Comparison of ENCODE assay signal across 8 cellular contexts in genomic region chr12:120944645-120945217, GRCh38. TPM values are rescaled to one million over a fixed set of nuclear protein-coding genes. Genes with fewer than 3 reads are reported as not detected.
A peak's percentile ranks its signal among the peaks of the same experiment; 100 is the strongest.
DNase-seq lines count a peak whose midpoint lies in the region; ATAC-seq, FAIRE-seq and TF ChIP-seq lines count a peak whose summit lies in the region.

No MANE protein-coding gene starts in this region.

- no peaks in the 10 kb centered on the region for H3K27me3 ChIP-seq in bronchial epithelial cell (ENCODE audit: control insufficient read depth, insufficient read depth, low read length)
- no peaks in the 10 kb centered on the region for H3K27me3 ChIP-seq in HepG2 (ENCODE audit: control insufficient read depth in 1 of 2, insufficient read depth in 2 of 2, low read length in 2 of 2)

- no TSS peak for BruUV-seq in HepG2 (replicated peaks; lab: Mats Ljungman, UMichigan)

- H3K4me1 Mint-ChIP-seq in WTC11, result peaks cover 3% of the 10 kb centered on the region

- H2AFZ ChIP-seq in HepG2 (ENCODE audit: low read length), result peak overlapping the region; percentile 22

- no peak for TF ChIP-seq POLR2A in HepG2 (IDR thresholded peaks at IDR 0.05; ENCODE audit: insufficient read depth in 1 of 2, low read depth in 2 of 2, low read length in 2 of 2)

- H4K20me1 ChIP-seq in HepG2 (ENCODE audit: insufficient read depth, low read length), result 0 out of 2 replicates have a peak, but pooled peaks cover 3% of the 10 kb centered on the region

- TF ChIP-seq CTCF in LNCAP (IDR thresholded peaks at IDR 0.05) (peak; percentile 65), WTC11 (IDR thresholded peaks at IDR 0.05) (peak; percentile 73), bronchial epithelial cell (IDR thresholded peaks at IDR 0.05; ENCODE audit: insufficient read depth, low read length, severe bottlenecking) (peak; percentile 71), HepG2 (CRISPR knock-in tag; IDR thresholded peaks at IDR 0.05) (peak; percentile 68)

- H3K4me3 ChIP-seq in bronchial epithelial cell (ENCODE audit: low read depth, low read length) (no peak overlapping the region), HepG2 (replicated peaks in 1 of 3; ENCODE audit: insufficient read depth in 1 of 3, low read depth in 2 of 3, low read length in 3 of 3) (peak overlapping the region in 2 of 3 experiments; percentile 13 to 33; a peak in 2 of 6 replicates)

- H3K4me3 Mint-ChIP-seq in WTC11, result no peak overlapping the region

- DNase-seq in ELF-1 (ENCODE audit: low read depth, low spot score) (peak; percentile 81), WTC11 (ENCODE audit: low spot score) (peak; percentile 81), bronchial epithelial cell (ENCODE audit: low read depth) (peak; percentile 35), HepG2 (ENCODE audit: low spot score) (no peak)
- DNase-seq in stimulated activated CD8-positive, alpha-beta memory T cell treated with anti-CD3 and anti-CD28 coated beads, Interleukin-15, amount 100 ng/mL, for 48 hours (ENCODE audit: low read depth in 2 of 2), result peak; percentile 38 to 48

- peaks cover 51% of the 10 kb centered on the region for H3K4me1 ChIP-seq in HepG2 (ENCODE audit: insufficient read depth, low read length)

- TF ChIP-seq RAD21 in HepG2 (CRISPR knock-in tag; IDR thresholded peaks at IDR 0.05), result peak; percentile 46; the same call in 1 of the 2 replicates

- in situ Hi-C loops in HepG2 (cut with HindIII; ENCODE audit: extremely low pct_ligation_motif_present, low pct_unique_long_range_greater_than_20kb), result no loop called here

- H3K27ac Mint-ChIP-seq in WTC11, result peak overlapping the region; percentile 68

- peaks cover 3% of the 10 kb centered on the region; the same call in 1 of the 2 replicates for H3K9me3 Mint-ChIP-seq in WTC11

- 8% methylated on average over 9 of the region's 9 CpGs for WGBS in HepG2 (ENCODE audit: low lambda C conversion rate)

- intact Hi-C loops in HepG2 (cut with micrococcal nuclease; ENCODE audit: unreplicated experiment), result loop anchor here (5.0 kb wide), 1 partner anchor 37 kb away; no protein-coding TSS in a partner anchor

- FAIRE-seq in bronchial epithelial cell (lab: Jason Lieb, UNC), result no peak
- peak; percentile 34 for FAIRE-seq in HepG2 (lab: Jason Lieb, UNC)

- CTCF ChIA-PET in WTC11 (lab: Charles Lee), result interaction anchor here (0.7 to 1.2 kb wide), 15 partner anchors 16 to 295 kb away, joined by 3 to 8 read pairs (median 3); no protein-coding TSS in a partner anchor
- CTCF ChIA-PET in HepG2 (lab: Yijun Ruan, JAX; ENCODE audit: low intra/inter-chr PET ratio, low total read pairs), result interaction anchor here (1.1 to 1.7 kb wide), 3 partner anchors 27 to 361 kb away, joined by 3 to 12 read pairs (median 6); no protein-coding TSS in a partner anchor

- TF ChIP-seq EP300 in HepG2 (IDR thresholded peaks at IDR 0.05; ENCODE audit: low read depth in 2 of 2, low read length in 2 of 2), result no peak
- TF ChIP-seq EP300 in HepG2 (CRISPR knock-in tag; IDR thresholded peaks at IDR 0.05; ENCODE audit: borderline replicate concordance), result no peak

- peak overlapping the region; percentile 65 for H3K4me2 ChIP-seq in HepG2 (ENCODE audit: low read depth, low read length)

- no peaks in the 10 kb centered on the region for H3K9me3 ChIP-seq in HepG2 (ENCODE audit: low read length)

- H3K36me3 Mint-ChIP-seq in WTC11, result no peaks in the 10 kb centered on the region

- POLR2A ChIA-PET in WTC11 (lab: Charles Lee), result no interaction called here
- POLR2A ChIA-PET in HepG2 (lab: Yijun Ruan, JAX), result interaction anchor here (0.7 to 1.4 kb wide), 4 partner anchors 9 to 48 kb away, joined by 3 to 4 read pairs (median 4); partner anchors contain the start of gene HNF1A

- peak; percentile 89 for ATAC-seq in WTC11
- peak; percentile 70 for ATAC-seq in HepG2
- ATAC-seq in HG03039 (IDR thresholded peaks at IDR 0.05; ENCODE audit: unreplicated experiment), result no peak
- ATAC-seq in GM19452 (IDR thresholded peaks at IDR 0.05; ENCODE audit: unreplicated experiment), result no peak

- H3K36me3 ChIP-seq in bronchial epithelial cell (ENCODE audit: control insufficient read depth, insufficient read depth, low read length) (no peaks in the 10 kb centered on the region), HepG2 (replicated peaks in 1 of 2; ENCODE audit: control insufficient read depth in 1 of 2, insufficient read depth in 2 of 2, low read length in 2 of 2) (no peaks in the 10 kb centered on the region)

- no peaks in the 10 kb centered on the region for H3K79me2 ChIP-seq in HepG2 (ENCODE audit: insufficient read depth, low read length)

- H3K27me3 Mint-ChIP-seq in WTC11 (ENCODE audit: low read depth), result no peaks in the 10 kb centered on the region

- no peak overlapping the region for H3K27ac ChIP-seq in HepG2 (ENCODE audit: extremely low read length, insufficient read depth, low read length)

- no peak overlapping the region for H3K9ac ChIP-seq in HepG2 (ENCODE audit: insufficient read depth, low read depth, low read length)

TF ChIP-seq in HepG2, 621 proteins besides CTCF, POLR2A, EP300 and RAD21 (continues in another document):
- TF ChIP-seq SMAD3 (CRISPR knock-in tag; IDR thresholded peaks at IDR 0.05) (no peak), EED (CRISPR knock-in tag; IDR thresholded peaks at IDR 0.05) (no peak), NR2F6 (IDR thresholded peaks at IDR 0.05) (peak; percentile 51; the same call in 1 of the 2 replicates), NR2F6 (CRISPR knock-in tag; IDR thresholded peaks at IDR 0.05) (no peak), CEBPG (CRISPR knock-in tag; IDR thresholded peaks at IDR 0.05) (peak; percentile 68), ZNF629 (CRISPR knock-in tag; conservative IDR thresholded peaks at IDR 0.05) (peak; percentile 35), ZNF879 (CRISPR knock-in tag; IDR thresholded peaks at IDR 0.05) (no peak), CCDC6 (CRISPR knock-in tag; IDR thresholded peaks at IDR 0.05) (no peak), TEAD3 (CRISPR knock-in tag; optimal IDR thresholded peaks at IDR 0.05; ENCODE audit: borderline replicate concordance) (peak; percentile 45), ZNF569 (CRISPR knock-in tag; IDR thresholded peaks at IDR 0.05; ENCODE audit: borderline replicate concordance) (no peak), FIP1L1 (IDR thresholded peaks at IDR 0.05; ENCODE audit: borderline replicate concordance, insufficient read depth, low read depth, low read length) (no peak), RBFOX2 (IDR thresholded peaks at IDR 0.05; ENCODE audit: low read depth, low read length) (no peak), SMC3 (IDR thresholded peaks at IDR 0.05; ENCODE audit: low read length) (peak; percentile 72)

RNA-seq across cellular contexts. Expression of gene HNF1A, which starts 33.6 kb away (rescaled TPM):
- total RNA-seq in WTC11 (2021) (not detected in 3 replicates), bronchial epithelial cell (not detected in 2 replicates), HepG2 (2016; rRNA removed; fragmentation: Illumina TruSeq; extraction: Trizol) (27.0 and 34.7 TPM in 2 replicates)
- 8.0 and 9.3 TPM in 2 replicates for total RNA-seq in HepG2 (2016; cell fraction: cytosol; rRNA removed; fragmentation: Illumina TruSeq; extraction: Trizol; ENCODE audit: low read depth)
- total RNA-seq in HepG2 (2016; cell fraction: insoluble cytoplasmic fraction; rRNA removed; fragmentation: Illumina TruSeq; extraction: Trizol), result 23.4 and 36.7 TPM in 2 replicates
- 19.4 and 20.4 TPM in 2 replicates for total RNA-seq in HepG2 (2016; cell fraction: membrane; rRNA removed; fragmentation: Illumina TruSeq; extraction: Trizol)
- total RNA-seq in HepG2 (2016; cell fraction: nucleus; rRNA removed; fragmentation: Illumina TruSeq; extraction: Trizol), result 29.9 and 31.7 TPM in 2 replicates
- 13.4 and 18.2 TPM in 2 replicates for polyA plus RNA-seq in HepG2 (2011; rRNA removed)
- polyA plus RNA-seq in HepG2 (2011; cell fraction: cytosol; rRNA removed), result 7.6 and 12.7 TPM in 2 replicates
- polyA plus RNA-seq in HepG2 (2011; cell fraction: nucleus; rRNA removed), result 41.8 and 43.1 TPM in 2 replicates
- 21.5 and 22.4 TPM in 2 replicates for polyA plus RNA-seq in HepG2 (2012)
- polyA plus RNA-seq in HepG2 (2016; cell fraction: cytosol; fragmentation: Illumina TruSeq; extraction: Trizol; ENCODE audit: low read depth), result 6.0 and 7.0 TPM in 2 replicates
- polyA plus RNA-seq in HepG2 (2016; cell fraction: insoluble cytoplasmic fraction; fragmentation: Illumina TruSeq; extraction: Trizol; ENCODE audit: low read depth), result 27.7 and 38.7 TPM in 2 replicates
- polyA plus RNA-seq in HepG2 (2016; cell fraction: membrane; fragmentation: Illumina TruSeq; extraction: Trizol; ENCODE audit: low read depth), result 13.6 and 14.7 TPM in 2 replicates
- polyA plus RNA-seq in HepG2 (2016; cell fraction: nucleus; fragmentation: Illumina TruSeq; extraction: Trizol; ENCODE audit: insufficient read depth, low read depth), result 64.2 and 66.0 TPM in 2 replicates
- 56.3 TPM in 1 of 2 replicates, not detected in the other for polyA minus RNA-seq in HepG2 (2011; rRNA and poly(A)+ RNA removed; ENCODE audit: low replicate concordance)
- 14.7 and 17.2 TPM in 2 replicates for polyA minus RNA-seq in HepG2 (2011; cell fraction: cytosol; rRNA and poly(A)+ RNA removed)
- polyA minus RNA-seq in HepG2 (2011; cell fraction: nucleus; rRNA and poly(A)+ RNA removed), result 16.5 and 21.5 TPM in 2 replicates

RNA-seq across cellular contexts. Expression of gene SPPL3, which starts 40.6 kb away (rescaled TPM):
- total RNA-seq in WTC11 (2021) (32.5 to 35.5 TPM (median 33.8 TPM) in 3 replicates), bronchial epithelial cell (4.2 and 8.7 TPM in 2 replicates), HepG2 (2016; rRNA removed; fragmentation: Illumina TruSeq; extraction: Trizol) (6.6 and 9.1 TPM in 2 replicates)
- total RNA-seq in HepG2 (2016; cell fraction: cytosol; rRNA removed; fragmentation: Illumina TruSeq; extraction: Trizol; ENCODE audit: low read depth), result 16.1 and 16.2 TPM in 2 replicates
- 5.8 and 9.4 TPM in 2 replicates for total RNA-seq in HepG2 (2016; cell fraction: insoluble cytoplasmic fraction; rRNA removed; fragmentation: Illumina TruSeq; extraction: Trizol)
- total RNA-seq in HepG2 (2016; cell fraction: membrane; rRNA removed; fragmentation: Illumina TruSeq; extraction: Trizol), result 9.0 and 12.3 TPM in 2 replicates
- total RNA-seq in HepG2 (2016; cell fraction: nucleus; rRNA removed; fragmentation: Illumina TruSeq; extraction: Trizol), result 11.6 and 15.6 TPM in 2 replicates
- 8.9 and 10.8 TPM in 2 replicates for polyA plus RNA-seq in HepG2 (2011; rRNA removed)
- 9.6 and 10.2 TPM in 2 replicates for polyA plus RNA-seq in HepG2 (2011; cell fraction: cytosol; rRNA removed)
- polyA plus RNA-seq in HepG2 (2011; cell fraction: nucleus; rRNA removed), result 8.3 and 9.2 TPM in 2 replicates
- 15.1 and 20.8 TPM in 2 replicates for polyA plus RNA-seq in HepG2 (2012)
- 10.5 and 11.9 TPM in 2 replicates for polyA plus RNA-seq in HepG2 (2016; cell fraction: cytosol; fragmentation: Illumina TruSeq; extraction: Trizol; ENCODE audit: low read depth)
- 20.3 and 26.4 TPM in 2 replicates for polyA plus RNA-seq in HepG2 (2016; cell fraction: insoluble cytoplasmic fraction; fragmentation: Illumina TruSeq; extraction: Trizol; ENCODE audit: low read depth)
- polyA plus RNA-seq in HepG2 (2016; cell fraction: membrane; fragmentation: Illumina TruSeq; extraction: Trizol; ENCODE audit: low read depth), result 27.5 and 28.3 TPM in 2 replicates
- 33.3 and 34.0 TPM in 2 replicates for polyA plus RNA-seq in HepG2 (2016; cell fraction: nucleus; fragmentation: Illumina TruSeq; extraction: Trizol; ENCODE audit: insufficient read depth, low read depth)
- polyA minus RNA-seq in HepG2 (2011; rRNA and poly(A)+ RNA removed; ENCODE audit: low replicate concordance), result 42.1 and 63.4 TPM in 2 replicates
- 18.7 and 19.3 TPM in 2 replicates for polyA minus RNA-seq in HepG2 (2011; cell fraction: cytosol; rRNA and poly(A)+ RNA removed)
- 14.2 and 16.1 TPM in 2 replicates for polyA minus RNA-seq in HepG2 (2011; cell fraction: nucleus; rRNA and poly(A)+ RNA removed)

Comparison
In these comparisons a context has a peak if more than half of its experiments do, and no peak if none do; other contexts are left out.
1. ATAC-seq: peak in WTC11 (single experiment) and HepG2 (single experiment); none in HG03039 (single experiment) and GM19452 (single experiment).
2. Peak in every context shown above with its lines, with median percentiles within 50 percentile points of each other: CTCF ChIP-seq.